In genomic region chr17:42709561-42709960, GRCh38 we compare ENCODE assay signal across 19 cellular contexts. TPM values are rescaled to one million over a fixed set of nuclear protein-coding genes. Genes with fewer than 3 reads are reported as not detected.
A peak's percentile ranks its signal among the peaks of the same experiment; 100 is the strongest.
DNase-seq lines count a peak whose midpoint lies in the region; ATAC-seq, FAIRE-seq and TF ChIP-seq lines count a peak whose summit lies in the region.
"Had no signal": no experiment of that assay in that cellular context is flagged by ENCODE, and none has a peak within 500 bp of the region (broad histone marks: within the 10 kb centered on the region; RNA-seq: fewer than 3 reads in every experiment).

No MANE protein-coding gene starts in this region.

- peak overlapping the region in 1 of 2 experiments; percentile 74; a peak in 1 of 4 replicates for H3K9ac ChIP-seq in K562 (ENCODE audit: insufficient read depth in 1 of 2, low read depth in 2 of 2, low read length in 2 of 2)

- intact Hi-C loops in K562 (cut with micrococcal nuclease): no loop called here

- TF ChIP-seq EP300 in K562 (IDR thresholded peaks at IDR 0.05; ENCODE audit: low read length): no peak

- CTCF ChIA-PET in HEK293 (lab: Yijun Ruan, JAX): interaction anchor here (0.6 to 1.7 kb wide), 7 partner anchors 10 to 228 kb away, joined by 3 to 7 read pairs (median 3); partner anchors contain the start of gene PSMC3IP
- CTCF ChIA-PET in K562 (lab: Yijun Ruan, JAX; ENCODE audit: low intra/inter-chr PET ratio): no interaction called here

- H3K4me1 Mint-ChIP-seq in glutamatergic neuron (ENCODE audit: low read depth, unreplicated experiment): peaks cover 26% of the 10 kb centered on the region
- H3K4me1 Mint-ChIP-seq: GM23338 had no signal

- no peak overlapping the region for H3K4me2 ChIP-seq in K562 (ENCODE audit: insufficient read depth, low read length)
- H3K4me2 ChIP-seq: GM23338 had no signal

- peaks cover 7% of the 10 kb centered on the region for H3K27me3 Mint-ChIP-seq in glutamatergic neuron (ENCODE audit: unreplicated experiment)

- peak overlapping the region; percentile 98 for H3K27ac Mint-ChIP-seq in glutamatergic neuron (ENCODE audit: unreplicated experiment)
- H3K27ac Mint-ChIP-seq: CD8-positive, alpha-beta T cell; GM23338 had no signal

- no peaks in the 10 kb centered on the region for H3K4me1 ChIP-seq in HEK293 (ENCODE audit: control insufficient read depth, insufficient read depth, low read length)
- H3K4me1 ChIP-seq in K562 (replicated peaks in 1 of 2; ENCODE audit: control insufficient read depth in 2 of 2, insufficient read depth in 2 of 2, low read length in 2 of 2): peaks cover 0 to 5% of the 10 kb centered on the region in 2 experiments; a peak in 1 of 5 replicates
- H3K4me1 ChIP-seq: HAP-1 had no signal

- H3K27ac ChIP-seq in HEK293 (ENCODE audit: extremely low read depth, low read depth, low read length) (no peak overlapping the region), K562 (ENCODE audit: extremely low read depth, low read depth, low read length) (no peak overlapping the region)

- H3K79me2 ChIP-seq in K562 (ENCODE audit: control insufficient read depth, insufficient read depth, low read length): no peaks in the 10 kb centered on the region

- H3K9me1 ChIP-seq in K562 (ENCODE audit: control insufficient read depth, insufficient read depth, low read length): no peaks in the 10 kb centered on the region

- H3K36me3 ChIP-seq in HEK293 (ENCODE audit: control insufficient read depth in 2 of 2, insufficient read depth in 1 of 2, low read length in 2 of 2) (peaks cover 73 to 92% of the 10 kb centered on the region in 2 experiments), K562 (ENCODE audit: control insufficient read depth, insufficient read depth, low read length) (peaks cover 82% of the 10 kb centered on the region)

- H3K4me3 ChIP-seq in HEK293 (ENCODE audit: low read depth, low read length) (no peak overlapping the region), K562 (no peak overlapping the region)
- H3K4me3 ChIP-seq: GM23338, HAP-1 had no signal

- no peak for TF ChIP-seq RAD21 in K562 (CRISPR knock-in tag; conservative IDR thresholded peaks at IDR 0.05 in 1 of 2, IDR thresholded peaks at IDR 0.05 in 1 of 2)

- no peak overlapping the region for H2AFZ ChIP-seq in K562 (ENCODE audit: low read depth, low read length)
- H2AFZ ChIP-seq: GM23338 had no signal

- TF ChIP-seq POLR2A in K562 (conservative IDR thresholded peaks at IDR 0.05): no peak

- peak overlapping the region; percentile 94 for H3K4me3 Mint-ChIP-seq in glutamatergic neuron (ENCODE audit: unreplicated experiment)
- H3K4me3 Mint-ChIP-seq: CD8-positive, alpha-beta T cell; GM23338 had no signal

- H3K27me3 ChIP-seq in K562 (ENCODE audit: control insufficient read depth in 2 of 2, insufficient read depth in 2 of 2, low read length in 2 of 2): no peaks in the 10 kb centered on the region

- POLR2A ChIA-PET in HEK293 (lab: Yijun Ruan, JAX): interaction anchor here (1.2 kb wide), 1 partner anchor 27 kb away, joined by 8 read pairs; no protein-coding TSS in a partner anchor
- POLR2A ChIA-PET in K562 (lab: Yijun Ruan, JAX): interaction anchor here (0.7 to 2.6 kb wide), 5 partner anchors 10 to 132 kb away, joined by 3 to 17 read pairs (median 3); partner anchors contain the start of gene PSMC3IP

- no TSS peak for BruUV-seq in K562 (replicated peaks; lab: Mats Ljungman, UMichigan)

- in situ Hi-C loops in K562 (cut with MboI): no loop called here

- TF ChIP-seq CTCF in HEK293 (tag by site-specific recombination; IDR thresholded peaks at IDR 0.05): no peak
- TF ChIP-seq CTCF in K562 (IDR thresholded peaks at IDR 0.05 in 2 of 3, conservative IDR thresholded peaks at IDR 0.05 in 1 of 3; ENCODE audit: insufficient read depth in 2 of 3, low read depth in 1 of 3, low read length in 3 of 3): no peak
- no peak for TF ChIP-seq CTCF in glutamatergic neuron (IDR thresholded peaks at IDR 0.05; ENCODE audit: partially characterized antibody, unreplicated experiment)

- WGBS in K562 (ENCODE audit: insufficient coverage, low coverage, missing lambda C conversion rate): 55% methylated on average over 2 of the region's 2 CpGs

- H3K9me3 Mint-ChIP-seq in glutamatergic neuron (ENCODE audit: unreplicated experiment): peaks cover 11% of the 10 kb centered on the region
- H3K9me3 Mint-ChIP-seq: CD8-positive, alpha-beta T cell; GM23338 had no signal

- H4K20me1 ChIP-seq in K562 (replicated peaks; ENCODE audit: control insufficient read depth, insufficient read depth, low read length): no peaks in the 10 kb centered on the region

- FAIRE-seq in K562 (lab: Jason Lieb, UNC): peak; percentile 69

- H3K36me3 Mint-ChIP-seq in glutamatergic neuron (ENCODE audit: unreplicated experiment): no peaks in the 10 kb centered on the region

- no peak for DNase-seq in K562 (ENCODE audit: extremely low read depth in 1 of 4, low spot score in 3 of 4)
- DNase-seq in glutamatergic neuron: peak; percentile 79
- DNase-seq in DMS53 treated with DMSO at 0.1 percent for 48 hours (lab: John Stamatoyannopoulos, UW; ENCODE audit: unreplicated experiment): no peak
- no peak for DNase-seq in stimulated activated CD4-positive, alpha-beta T cell treated with anti-CD3 and anti-CD28 coated beads, Interleukin-2, amount 100 ng/mL, for 24 hours
- DNase-seq: CD8-positive, alpha-beta T cell; EL; IMR-90; Kasumi-1; NCI-H1694; NCI-H2081; NCI-H446; NCI-H526; PC-3; Right ventricle myocardium superior had no signal

- ATAC-seq in K562: no peak
- ATAC-seq in HG02840 (IDR thresholded peaks at IDR 0.05; ENCODE audit: low FRiP score, unreplicated experiment): no peak
- no peak for ATAC-seq in GM21381 (IDR thresholded peaks at IDR 0.05; ENCODE audit: unreplicated experiment)
- ATAC-seq: CD8-positive, alpha-beta T cell; GM23338; PC-3 had no signal

- no peaks in the 10 kb centered on the region for H3K9me3 ChIP-seq in HEK293 (ENCODE audit: control insufficient read depth, insufficient read depth, low read depth, low read length)
- no peaks in the 10 kb centered on the region for H3K9me3 ChIP-seq in K562 (replicated peaks; ENCODE audit: control insufficient read depth, insufficient read depth, low read depth, low read length)
- H3K9me3 ChIP-seq: HAP-1 had no signal

RNA-seq across cellular contexts. Expression of gene CNTNAP1, which starts 27.2 kb away (rescaled TPM):
- 14.6 and 22.8 TPM in 2 replicates for total RNA-seq in K562 (2011; cell fraction: chromatin; rRNA removed; ENCODE audit: low replicate concordance)
- total RNA-seq in K562 (2011; cell fraction: nucleolus; rRNA removed): 8.8 and 9.7 TPM in 2 replicates
- total RNA-seq in K562 (2011; cell fraction: nucleoplasm; rRNA removed): 7.5 and 8.7 TPM in 2 replicates
- 0.14 and 0.41 TPM in 2 replicates for total RNA-seq in K562 (2014; rRNA removed)
- total RNA-seq in K562 (2014; rRNA removed; fragmentation: Illumina TruSeq; extraction: Trizol): 0.29 and 0.33 TPM in 2 replicates
- 0.38 and 0.62 TPM in 2 replicates for total RNA-seq in K562 (2015; rRNA removed; fragmentation: Illumina TruSeq; extraction: Trizol)
- total RNA-seq in K562 (2021): 1.5 and 1.8 TPM in 2 replicates
- 1.0 and 2.8 TPM in 2 replicates for polyA plus RNA-seq in K562 (2011; rRNA removed)
- polyA plus RNA-seq in K562 (2011; cell fraction: cytosol; rRNA removed): 1.3 and 2.0 TPM in 2 replicates
- 17.0 and 22.4 TPM in 2 replicates for polyA plus RNA-seq in K562 (2011; cell fraction: nucleus; rRNA removed)
- polyA plus RNA-seq in K562 (2012): 1.5 and 4.8 TPM in 2 replicates
- polyA plus RNA-seq in K562 (2014; fragmentation: Illumina TruSeq; extraction: Trizol): 0.89 and 1.4 TPM in 2 replicates
- under 1 TPM; 0.10 to 0.17 TPM for polyA plus RNA-seq in K562 (2014; fragmentation: Nextera tagmentation; extraction: Ambion mirVana)
- polyA plus RNA-seq in K562 (2014; rRNA removed): 1.6 and 1.8 TPM in 2 replicates
- 0.35 and 0.45 TPM in 2 replicates for polyA minus RNA-seq in K562 (2011; rRNA and poly(A)+ RNA removed)
- polyA minus RNA-seq in K562 (2011; cell fraction: cytosol; rRNA and poly(A)+ RNA removed): 0.19 and 0.36 TPM in 2 replicates
- 1.8 and 3.6 TPM in 2 replicates for polyA minus RNA-seq in K562 (2011; cell fraction: nucleus; rRNA and poly(A)+ RNA removed)
- 44.8 TPM for total RNA-seq in glutamatergic neuron (ENCODE audit: unreplicated experiment)

RNA-seq across cellular contexts. Expression of gene CCR10, which starts 27.9 kb away (rescaled TPM):
- total RNA-seq in K562 (2011; cell fraction: chromatin; rRNA removed; ENCODE audit: low replicate concordance): 0.77 and 2.7 TPM in 2 replicates
- 4.5 TPM in 2 replicates for total RNA-seq in K562 (2011; cell fraction: nucleolus; rRNA removed)
- total RNA-seq in K562 (2011; cell fraction: nucleoplasm; rRNA removed): 1.8 and 2.3 TPM in 2 replicates
- total RNA-seq in K562 (2014; rRNA removed) (2.5 and 3.6 TPM in 2 replicates), K562 (2014; rRNA removed; fragmentation: Illumina TruSeq; extraction: Trizol) (0.18 and 0.19 TPM in 2 replicates), K562 (2015; rRNA removed; fragmentation: Illumina TruSeq; extraction: Trizol) (0.58 and 0.68 TPM in 2 replicates), K562 (2021) (4.0 and 4.8 TPM in 2 replicates), glutamatergic neuron (ENCODE audit: unreplicated experiment) (1.6 TPM)
- polyA plus RNA-seq in K562 (2011; rRNA removed) (0.82 and 3.6 TPM in 2 replicates), K562 (2014; fragmentation: Illumina TruSeq; extraction: Trizol) (0.06 and 0.28 TPM in 2 replicates), K562 (2014; fragmentation: Nextera tagmentation; extraction: Ambion mirVana) (not detected), K562 (2014; rRNA removed) (3.6 and 4.3 TPM in 2 replicates)
- 6.0 and 7.2 TPM in 2 replicates for polyA plus RNA-seq in K562 (2011; cell fraction: cytosol; rRNA removed)
- 7.7 and 10.7 TPM in 2 replicates for polyA plus RNA-seq in K562 (2011; cell fraction: nucleus; rRNA removed)
- polyA plus RNA-seq in K562 (2012): 5.1 and 10.4 TPM in 2 replicates
- polyA minus RNA-seq in K562 (2011; rRNA and poly(A)+ RNA removed): 0.21 and 0.30 TPM in 2 replicates
- 0.86 and 4.7 TPM in 2 replicates for polyA minus RNA-seq in K562 (2011; cell fraction: cytosol; rRNA and poly(A)+ RNA removed)
- polyA minus RNA-seq in K562 (2011; cell fraction: nucleus; rRNA and poly(A)+ RNA removed): 1.9 and 5.7 TPM in 2 replicates

RNA-seq across cellular contexts. Expression of gene PLEKHH3, which starts 32.8 kb away (rescaled TPM):
- total RNA-seq in K562 (2011; cell fraction: chromatin; rRNA removed; ENCODE audit: low replicate concordance): 23.0 and 51.2 TPM in 2 replicates
- 37.7 and 51.7 TPM in 2 replicates for total RNA-seq in K562 (2011; cell fraction: nucleolus; rRNA removed)
- 29.7 and 29.8 TPM in 2 replicates for total RNA-seq in K562 (2011; cell fraction: nucleoplasm; rRNA removed)
- total RNA-seq in K562 (2014; rRNA removed) (20.6 and 28.2 TPM in 2 replicates), K562 (2014; rRNA removed; fragmentation: Illumina TruSeq; extraction: Trizol) (2.0 and 2.6 TPM in 2 replicates), K562 (2015; rRNA removed; fragmentation: Illumina TruSeq; extraction: Trizol) (7.5 and 7.8 TPM in 2 replicates), K562 (2021) (32.7 and 34.5 TPM in 2 replicates), glutamatergic neuron (ENCODE audit: unreplicated experiment) (40.6 TPM)
- polyA plus RNA-seq in K562 (2011; rRNA removed) (4.3 and 8.0 TPM in 2 replicates), K562 (2014; fragmentation: Illumina TruSeq; extraction: Trizol) (5.0 and 19.4 TPM in 2 replicates), K562 (2014; fragmentation: Nextera tagmentation; extraction: Ambion mirVana) (under 1 TPM; 0.58 to 0.80 TPM), K562 (2014; rRNA removed) (29.0 and 31.0 TPM in 2 replicates)
- 5.6 and 15.6 TPM in 2 replicates for polyA plus RNA-seq in K562 (2011; cell fraction: cytosol; rRNA removed)
- polyA plus RNA-seq in K562 (2011; cell fraction: nucleus; rRNA removed): 24.8 and 51.1 TPM in 2 replicates
- 12.5 and 25.8 TPM in 2 replicates for polyA plus RNA-seq in K562 (2012)
- polyA minus RNA-seq in K562 (2011; rRNA and poly(A)+ RNA removed): 1.3 and 1.9 TPM in 2 replicates
- 6.6 and 8.6 TPM in 2 replicates for polyA minus RNA-seq in K562 (2011; cell fraction: cytosol; rRNA and poly(A)+ RNA removed)
- polyA minus RNA-seq in K562 (2011; cell fraction: nucleus; rRNA and poly(A)+ RNA removed): 7.0 and 12.1 TPM in 2 replicates

RNA-seq across cellular contexts. Expression of gene EZH1, which starts 35.3 kb away (rescaled TPM):
- 147 and 238 TPM in 2 replicates for total RNA-seq in K562 (2011; cell fraction: chromatin; rRNA removed; ENCODE audit: low replicate concordance)
- total RNA-seq in K562 (2011; cell fraction: nucleolus; rRNA removed): 68.5 and 79.5 TPM in 2 replicates
- total RNA-seq in K562 (2011; cell fraction: nucleoplasm; rRNA removed): 107 and 119 TPM in 2 replicates
- 14.7 and 20.2 TPM in 2 replicates for total RNA-seq in K562 (2014; rRNA removed)
- total RNA-seq in K562 (2014; rRNA removed; fragmentation: Illumina TruSeq; extraction: Trizol): 22.7 and 26.3 TPM in 2 replicates
- total RNA-seq in K562 (2015; rRNA removed; fragmentation: Illumina TruSeq; extraction: Trizol): 16.8 and 17.6 TPM in 2 replicates
- 22.9 and 23.8 TPM in 2 replicates for total RNA-seq in K562 (2021)
- polyA plus RNA-seq in K562 (2011; rRNA removed): 34.7 and 37.3 TPM in 2 replicates
- polyA plus RNA-seq in K562 (2011; cell fraction: cytosol; rRNA removed): 27.0 and 33.9 TPM in 2 replicates
- 75.3 and 116 TPM in 2 replicates for polyA plus RNA-seq in K562 (2011; cell fraction: nucleus; rRNA removed)
- 17.1 and 27.3 TPM in 2 replicates for polyA plus RNA-seq in K562 (2012)
- polyA plus RNA-seq in K562 (2014; fragmentation: Illumina TruSeq; extraction: Trizol): 34.0 and 39.6 TPM in 2 replicates
- polyA plus RNA-seq in K562 (2014; fragmentation: Nextera tagmentation; extraction: Ambion mirVana): 10 to 100 TPM in 1 of 2 experiments, 1 to 10 TPM in 1; 8.6 to 15.3 TPM
- 36.2 and 40.8 TPM in 2 replicates for polyA plus RNA-seq in K562 (2014; rRNA removed)
- polyA minus RNA-seq in K562 (2011; rRNA and poly(A)+ RNA removed): 53.9 and 55.0 TPM in 2 replicates
- polyA minus RNA-seq in K562 (2011; cell fraction: cytosol; rRNA and poly(A)+ RNA removed): 16.1 and 18.2 TPM in 2 replicates
- polyA minus RNA-seq in K562 (2011; cell fraction: nucleus; rRNA and poly(A)+ RNA removed): 50.1 and 53.6 TPM in 2 replicates
- total RNA-seq in glutamatergic neuron (ENCODE audit: unreplicated experiment): 32.2 TPM

RNA-seq across cellular contexts. Expression of gene TUBG2, which starts 50.5 kb away (rescaled TPM):
- total RNA-seq in K562 (2011; cell fraction: chromatin; rRNA removed; ENCODE audit: low replicate concordance): 1.1 TPM in 1 of 2 replicates, not detected in the other
- 0.39 and 0.83 TPM in 2 replicates for total RNA-seq in K562 (2011; cell fraction: nucleolus; rRNA removed)
- 0.37 TPM in 1 of 2 replicates, not detected in the other for total RNA-seq in K562 (2011; cell fraction: nucleoplasm; rRNA removed)
- 0.09 and 0.12 TPM in 2 replicates for total RNA-seq in K562 (2014; rRNA removed)
- total RNA-seq in K562 (2014; rRNA removed; fragmentation: Illumina TruSeq; extraction: Trizol): not detected in 2 replicates
- 0.26 and 0.29 TPM in 2 replicates for total RNA-seq in K562 (2015; rRNA removed; fragmentation: Illumina TruSeq; extraction: Trizol)
- total RNA-seq in K562 (2021): 0.78 and 0.80 TPM in 2 replicates
- 0.21 and 0.37 TPM in 2 replicates for polyA plus RNA-seq in K562 (2011; rRNA removed)
- 0.15 and 0.24 TPM in 2 replicates for polyA plus RNA-seq in K562 (2011; cell fraction: cytosol; rRNA removed)
- polyA plus RNA-seq in K562 (2011; cell fraction: nucleus; rRNA removed): 0.91 and 2.0 TPM in 2 replicates
- 0.35 and 0.40 TPM in 2 replicates for polyA plus RNA-seq in K562 (2012)
- polyA plus RNA-seq in K562 (2014; fragmentation: Illumina TruSeq; extraction: Trizol): 0.24 and 0.35 TPM in 2 replicates
- under 1 TPM; 0.15 to 0.34 TPM for polyA plus RNA-seq in K562 (2014; fragmentation: Nextera tagmentation; extraction: Ambion mirVana)
- polyA plus RNA-seq in K562 (2014; rRNA removed): not detected in 2 replicates
- 0.11 and 0.15 TPM in 2 replicates for polyA minus RNA-seq in K562 (2011; rRNA and poly(A)+ RNA removed)
- polyA minus RNA-seq in K562 (2011; cell fraction: cytosol; rRNA and poly(A)+ RNA removed): 0.86 and 1.6 TPM in 2 replicates
- 0.33 TPM in 1 of 2 replicates, not detected in the other for polyA minus RNA-seq in K562 (2011; cell fraction: nucleus; rRNA and poly(A)+ RNA removed)
- 22.1 TPM for total RNA-seq in glutamatergic neuron (ENCODE audit: unreplicated experiment)
